In the genomic region with DNA sequence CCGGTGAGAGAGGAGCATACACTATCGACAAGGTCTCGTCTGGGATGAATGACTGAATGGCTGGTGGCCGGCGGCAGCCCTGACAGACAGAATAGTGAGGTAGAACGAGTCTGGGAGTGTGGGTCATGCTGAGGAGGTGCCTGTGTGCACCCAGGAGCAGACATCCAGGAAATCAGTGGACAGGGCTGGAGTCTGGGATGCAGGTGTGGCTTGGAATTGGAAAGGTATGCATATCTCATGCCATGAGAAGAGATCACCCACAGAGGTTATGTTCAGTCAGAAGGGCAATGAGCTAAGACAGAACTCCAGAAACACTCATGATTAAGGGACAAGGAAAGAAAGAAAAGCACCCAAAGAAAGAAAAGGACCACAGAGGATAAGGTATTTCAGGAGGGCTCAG, we compare ENCODE assay signal across 32 cellular contexts.
"Had no signal": no experiment of that assay in that cellular context is flagged by ENCODE, and none has a peak within 500 bp of the region (broad histone marks: within the 10 kb centered on the region; RNA-seq: fewer than 3 reads in every experiment).

No MANE protein-coding gene starts in this region.

- H3K4me1 Mint-ChIP-seq: neural progenitor cell had no signal

- ATAC-seq: body of pancreas; esophagus mucosa; left colon; naive thymus-derived CD8-positive, alpha-beta T cell; right lobe of liver had no signal

- DNase-seq: activated CD4-positive, alpha-beta T cell treated with anti-CD3 and anti-CD28 coated beads, Interleukin-2, amount 50 U/mL, for 1 hour; activated CD4-positive, CD25-positive, alpha-beta regulatory T cell treated with anti-CD3 and anti-CD28 coated beads, Interleukin-2, amount 50 U/mL, for 72 hours; activated CD8-positive, alpha-beta T cell treated with anti-CD3 and anti-CD28 coated beads for 36 hours; activated effector memory CD4-positive, alpha-beta T cell treated with Interleukin-2 at 50 U/mL for 16 hours; activated T-cell treated with anti-CD3 and anti-CD28 coated beads, Interleukin-2, amount 50 U/mL, for 48 hours; aorta; body of pancreas; endodermal cell; foreskin fibroblast; head of caudate nucleus; hippocampal formation; left colon; midbrain; naive thymus-derived CD8-positive, alpha-beta T cell; right lobe of liver; SK-N-SH; stimulated activated CD4-positive, alpha-beta T cell treated with anti-CD3 and anti-CD28 coated beads, Interleukin-2, amount 100 ng/mL, for 48 hours; SW 1271; T1000; WERI-Rb-1 had no signal

- H3K27me3 Mint-ChIP-seq: activated CD8-positive, alpha-beta T cell treated with anti-CD3 and anti-CD28 coated beads for 36 hours; memory B cell; naive thymus-derived CD8-positive, alpha-beta T cell; stimulated activated naive CD8-positive, alpha-beta T cell treated with anti-CD3 and anti-CD28 coated beads, Interleukin-15, Interleukin-2, amounts not matched to agents 100 ng/mL and 50 ng/mL, for 24 hours; type B pancreatic cell had no signal

- H3K4me3 Mint-ChIP-seq: activated CD8-positive, alpha-beta T cell treated with anti-CD3 and anti-CD28 coated beads for 36 hours; activated naive CD4-positive, alpha-beta T cell treated with anti-CD3 and anti-CD28 coated beads for 36 hours; endodermal cell; memory B cell; naive thymus-derived CD8-positive, alpha-beta T cell; neural progenitor cell; stimulated activated naive CD8-positive, alpha-beta T cell treated with anti-CD3 and anti-CD28 coated beads, Interleukin-15, Interleukin-2, amounts not matched to agents 100 ng/mL and 50 ng/mL, for 24 hours; T-helper 1 cell treated with Interleukin-12 subunit alpha and Interleukin-12 subunit beta and Interleukin-4 antibody, amounts not matched to agents 30 μg/mL and 1 μg/mL, for 36 hours; type B pancreatic cell had no signal

- H3K4me3 ChIP-seq: body of pancreas, cardiac muscle cell, coronary artery, neural progenitor cell, right lobe of liver, thoracic aorta, vagina had no signal

- FAIRE-seq: keratinocyte had no signal

- H3K36me3 ChIP-seq: cardiac muscle cell, neural progenitor cell, thoracic aorta, vagina, WERI-Rb-1 had no signal

- H3K27ac Mint-ChIP-seq: activated CD8-positive, alpha-beta T cell treated with anti-CD3 and anti-CD28 coated beads for 36 hours; activated naive CD4-positive, alpha-beta T cell treated with anti-CD3 and anti-CD28 coated beads for 36 hours; endodermal cell; memory B cell; neural progenitor cell; stimulated activated naive CD8-positive, alpha-beta T cell treated with anti-CD3 and anti-CD28 coated beads, Interleukin-15, Interleukin-2, amounts not matched to agents 100 ng/mL and 50 ng/mL, for 24 hours; T-helper 1 cell treated with Interleukin-12 subunit alpha and Interleukin-12 subunit beta and Interleukin-4 antibody, amounts not matched to agents 30 μg/mL and 1 μg/mL, for 36 hours; type B pancreatic cell had no signal

- H3K27me3 ChIP-seq: body of pancreas, cardiac muscle cell, neural progenitor cell, right lobe of liver, vagina had no signal

- H3K9me3 Mint-ChIP-seq: activated CD8-positive, alpha-beta T cell treated with anti-CD3 and anti-CD28 coated beads for 36 hours; activated naive CD4-positive, alpha-beta T cell treated with anti-CD3 and anti-CD28 coated beads for 36 hours; endodermal cell; memory B cell; naive thymus-derived CD8-positive, alpha-beta T cell; neural progenitor cell; stimulated activated naive CD8-positive, alpha-beta T cell treated with anti-CD3 and anti-CD28 coated beads, Interleukin-15, Interleukin-2, amounts not matched to agents 100 ng/mL and 50 ng/mL, for 24 hours; T-helper 1 cell treated with Interleukin-12 subunit alpha and Interleukin-12 subunit beta and Interleukin-4 antibody, amounts not matched to agents 30 μg/mL and 1 μg/mL, for 36 hours; type B pancreatic cell had no signal
